In the genomic region with DNA sequence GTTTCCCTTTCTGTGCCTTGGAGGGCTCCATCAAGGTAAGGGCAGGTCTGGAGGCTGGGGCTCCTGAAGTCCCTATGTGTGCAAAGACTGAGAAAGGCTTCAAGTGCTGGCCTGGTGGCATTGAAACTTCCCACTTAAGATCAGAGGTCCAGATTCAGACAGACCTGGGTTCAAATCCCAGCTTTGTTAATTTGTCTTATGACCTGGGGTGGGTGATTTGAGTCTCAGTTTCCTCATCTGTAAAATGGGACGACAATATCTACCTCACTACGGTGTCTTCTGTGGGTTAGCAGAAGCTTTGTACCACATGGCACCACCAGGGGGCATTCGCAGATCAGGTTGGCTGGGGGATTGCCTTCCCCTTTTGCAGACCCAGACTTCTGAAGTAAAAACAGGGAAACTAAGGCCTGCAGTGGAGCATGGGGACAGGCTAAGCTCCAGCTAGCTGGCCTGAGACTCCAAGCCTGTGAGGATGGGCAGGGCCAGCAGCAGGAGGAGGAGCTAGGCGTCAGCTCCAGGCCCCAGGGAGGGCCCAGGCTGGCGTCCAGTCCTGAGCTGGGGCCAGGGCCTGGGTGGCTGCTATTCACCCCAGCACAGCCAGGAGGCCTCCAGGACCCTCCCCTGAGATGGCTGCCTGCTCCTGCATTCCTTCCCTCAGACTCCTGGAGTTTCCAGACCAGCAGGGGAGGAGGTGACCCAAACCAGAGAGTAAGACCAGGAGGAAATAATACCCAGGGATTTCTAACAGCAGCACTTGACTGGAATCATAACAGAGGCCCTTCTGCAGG, we compare ENCODE assay signal across 8 cellular contexts. TPM values are rescaled to one million over a fixed set of nuclear protein-coding genes. Genes with fewer than 3 reads are reported as not detected.
DNase-seq lines count a peak whose midpoint lies in the region; ATAC-seq, FAIRE-seq and TF ChIP-seq lines count a peak whose summit lies in the region.

No MANE protein-coding gene starts in this region.

- intact Hi-C loops in HepG2 (cut with micrococcal nuclease; ENCODE audit: unreplicated experiment) = loop anchor here (1.0 to 2.0 kb wide), 2 partner anchors 39 to 99 kb away; partner anchors contain the start of genes RNF215 and TBC1D10A

- no peak for TF ChIP-seq EP300 in HepG2 (IDR thresholded peaks at IDR 0.05; ENCODE audit: low read depth in 2 of 2, low read length in 2 of 2)
- TF ChIP-seq EP300 in HepG2 (CRISPR knock-in tag; IDR thresholded peaks at IDR 0.05; ENCODE audit: borderline replicate concordance) = no peak

- H3K4me3 ChIP-seq in ACC112 (ENCODE audit: low read depth, low read length) (peak overlapping the region; percentile 86), HepG2 (replicated peaks in 1 of 3; ENCODE audit: insufficient read depth in 1 of 3, low read depth in 2 of 3, low read length in 3 of 3) (peak overlapping the region in 2 of 3 experiments; percentile 72 to 80; a peak in 4 of 6 replicates)

- H3K27me3 ChIP-seq in ACC112 (ENCODE audit: insufficient read depth, low read length) (no peaks in the 10 kb centered on the region), HepG2 (ENCODE audit: control insufficient read depth in 1 of 2, insufficient read depth in 2 of 2, low read length in 2 of 2) (no peaks in the 10 kb centered on the region; a peak in 1 of 5 replicates)

- POLR2A ChIA-PET in HepG2 (lab: Yijun Ruan, JAX) = interaction anchor here (0.7 to 3.8 kb wide), 6 partner anchors 38 to 136 kb away, joined by 3 to 28 read pairs (median 8); partner anchors contain the start of genes CCDC157, RNF215, SF3A1 and TBC1D10A

- H4K20me1 ChIP-seq in HepG2 (ENCODE audit: insufficient read depth, low read length) = no peaks in the 10 kb centered on the region

- no peak for TF ChIP-seq POLR2A in HepG2 (IDR thresholded peaks at IDR 0.05; ENCODE audit: insufficient read depth in 1 of 2, low read depth in 2 of 2, low read length in 2 of 2)

- in situ Hi-C loops in HepG2 (cut with HindIII; ENCODE audit: extremely low pct_ligation_motif_present, low pct_unique_long_range_greater_than_20kb) = loop anchor here (5.0 kb wide), 1 partner anchor 99 kb away; the partner anchor contains the start of gene RNF215

- WGBS in HepG2 (ENCODE audit: low lambda C conversion rate) = 20% methylated on average over 3 of the region's 5 CpGs

- H3K79me2 ChIP-seq in ACC112 (ENCODE audit: control insufficient read depth, insufficient read depth, low read length, unreplicated experiment) (no peaks in the 10 kb centered on the region), HepG2 (ENCODE audit: insufficient read depth, low read length) (no peaks in the 10 kb centered on the region)

- H3K27ac ChIP-seq in ACC112 (ENCODE audit: low read depth, low read length) (0 out of 2 replicates have a peak overlapping the region, but pooled peaks have one; percentile 29), HepG2 (ENCODE audit: extremely low read length, insufficient read depth, low read length) (no peak overlapping the region)

- H3K9ac ChIP-seq in HepG2 (ENCODE audit: insufficient read depth, low read depth, low read length) = peak overlapping the region; percentile 55; the same call in 1 of the 2 replicates

- peak; percentile 70 for TF ChIP-seq RAD21 in HepG2 (CRISPR knock-in tag; IDR thresholded peaks at IDR 0.05)

- H2AFZ ChIP-seq in ACC112 (ENCODE audit: low read length, unreplicated experiment) (no peak overlapping the region), HepG2 (ENCODE audit: low read length) (no peak overlapping the region)

- peak; percentile 88 for TF ChIP-seq CTCF in HepG2 (CRISPR knock-in tag; IDR thresholded peaks at IDR 0.05)

- ATAC-seq in HepG2 = peak; percentile 81
- no peak for ATAC-seq in HG03196 (IDR thresholded peaks at IDR 0.05; ENCODE audit: unreplicated experiment)

- H3K4me1 ChIP-seq in ACC112 (ENCODE audit: control insufficient read depth, insufficient read depth, low read length, unreplicated experiment) (peaks cover 28% of the 10 kb centered on the region), HepG2 (ENCODE audit: insufficient read depth, low read length) (peaks cover 29% of the 10 kb centered on the region)

- no peaks in the 10 kb centered on the region for H3K9me3 ChIP-seq in HepG2 (ENCODE audit: low read length)

- FAIRE-seq in GM19239 (lab: Jason Lieb, UNC) (peak; percentile 93), HepG2 (lab: Jason Lieb, UNC) (peak; percentile 88)

- H3K36me3 ChIP-seq in ACC112 (ENCODE audit: insufficient read depth, low read length) (no peaks in the 10 kb centered on the region), HepG2 (replicated peaks in 1 of 2; ENCODE audit: control insufficient read depth in 1 of 2, insufficient read depth in 2 of 2, low read length in 2 of 2) (0 out of 5 replicates have a peak, but pooled peaks cover 0 to 1% of the 10 kb centered on the region in 2 experiments)

- CTCF ChIA-PET in HepG2 (lab: Yijun Ruan, JAX; ENCODE audit: low intra/inter-chr PET ratio, low total read pairs) = interaction anchor here (1.5 to 4.0 kb wide), 5 partner anchors 25 to 179 kb away, joined by 3 to 26 read pairs (median 20); partner anchors contain the start of genes RNF215 and TBC1D10A

- peak overlapping the region; percentile 96 for H3K4me2 ChIP-seq in HepG2 (ENCODE audit: low read depth, low read length)

- DNase-seq in GM19239 (ENCODE audit: insufficient read length, low spot score) (peak; percentile 76), NCI-H524 treated with DMSO at 0.1 percent for 48 hours (lab: John Stamatoyannopoulos, UW) (peak; percentile 8), dermis microvascular lymphatic vessel endothelial cell (ENCODE audit: low read depth in 2 of 2) (peak; percentile 86 to 95), HepG2 (ENCODE audit: low spot score) (peak; percentile 78)
- peak; percentile 93 to 96 for DNase-seq in activated CD4-positive, alpha-beta T cell treated with anti-CD3 and anti-CD28 coated beads, Interleukin-2, amount 50 U/mL, for 48 hours
- DNase-seq in stimulated activated CD4-positive, alpha-beta T cell treated with anti-CD3 and anti-CD28 coated beads, Interleukin-2, amount 100 ng/mL, for 24 hours = peak; percentile 93

- no TSS peak for BruUV-seq in HepG2 (replicated peaks; lab: Mats Ljungman, UMichigan)

RNA-seq across cellular contexts. Expression of gene CASTOR1, which starts 1.5 kb away (rescaled TPM):
- total RNA-seq in dermis microvascular lymphatic vessel endothelial cell (5.5 and 8.2 TPM in 2 replicates), HepG2 (2016; rRNA removed; fragmentation: Illumina TruSeq; extraction: Trizol) (1.1 and 2.6 TPM in 2 replicates)
- 0.81 and 0.88 TPM in 2 replicates for total RNA-seq in HepG2 (2016; cell fraction: cytosol; rRNA removed; fragmentation: Illumina TruSeq; extraction: Trizol; ENCODE audit: low read depth)
- 0.70 and 1.2 TPM in 2 replicates for total RNA-seq in HepG2 (2016; cell fraction: insoluble cytoplasmic fraction; rRNA removed; fragmentation: Illumina TruSeq; extraction: Trizol)
- 2.4 and 2.9 TPM in 2 replicates for total RNA-seq in HepG2 (2016; cell fraction: membrane; rRNA removed; fragmentation: Illumina TruSeq; extraction: Trizol)
- 1.6 and 2.3 TPM in 2 replicates for total RNA-seq in HepG2 (2016; cell fraction: nucleus; rRNA removed; fragmentation: Illumina TruSeq; extraction: Trizol)
- 4.4 and 6.2 TPM in 2 replicates for polyA plus RNA-seq in HepG2 (2011; rRNA removed)
- polyA plus RNA-seq in HepG2 (2011; cell fraction: cytosol; rRNA removed) = 2.6 and 3.9 TPM in 2 replicates
- polyA plus RNA-seq in HepG2 (2011; cell fraction: nucleus; rRNA removed) = 14.3 and 18.8 TPM in 2 replicates
- polyA plus RNA-seq in HepG2 (2012) = 2.3 and 2.7 TPM in 2 replicates
- polyA plus RNA-seq in HepG2 (2016; cell fraction: cytosol; fragmentation: Illumina TruSeq; extraction: Trizol; ENCODE audit: low read depth) = 0.41 and 0.72 TPM in 2 replicates
- 0.73 and 1.3 TPM in 2 replicates for polyA plus RNA-seq in HepG2 (2016; cell fraction: insoluble cytoplasmic fraction; fragmentation: Illumina TruSeq; extraction: Trizol; ENCODE audit: low read depth)
- polyA plus RNA-seq in HepG2 (2016; cell fraction: membrane; fragmentation: Illumina TruSeq; extraction: Trizol; ENCODE audit: low read depth) = 0.99 and 1.3 TPM in 2 replicates
- polyA plus RNA-seq in HepG2 (2016; cell fraction: nucleus; fragmentation: Illumina TruSeq; extraction: Trizol; ENCODE audit: insufficient read depth, low read depth) = 2.4 TPM in 1 of 2 replicates, not detected in the other
- 1.4 and 5.7 TPM in 2 replicates for polyA minus RNA-seq in HepG2 (2011; rRNA and poly(A)+ RNA removed; ENCODE audit: low replicate concordance)
- polyA minus RNA-seq in HepG2 (2011; cell fraction: cytosol; rRNA and poly(A)+ RNA removed) = 0.97 and 1.6 TPM in 2 replicates
- polyA minus RNA-seq in HepG2 (2011; cell fraction: nucleus; rRNA and poly(A)+ RNA removed) = 2.3 and 2.9 TPM in 2 replicates

RNA-seq across cellular contexts. Expression of gene OSM, which starts 21.2 kb away (rescaled TPM):
- not detected in 2 replicates for total RNA-seq in dermis microvascular lymphatic vessel endothelial cell
- not detected in 2 replicates for total RNA-seq in HepG2 (2016; rRNA removed; fragmentation: Illumina TruSeq; extraction: Trizol)
- not detected in 2 replicates for total RNA-seq in HepG2 (2016; cell fraction: cytosol; rRNA removed; fragmentation: Illumina TruSeq; extraction: Trizol; ENCODE audit: low read depth)
- not detected in 2 replicates for total RNA-seq in HepG2 (2016; cell fraction: insoluble cytoplasmic fraction; rRNA removed; fragmentation: Illumina TruSeq; extraction: Trizol)
- total RNA-seq in HepG2 (2016; cell fraction: membrane; rRNA removed; fragmentation: Illumina TruSeq; extraction: Trizol) = not detected in 2 replicates
- not detected in 2 replicates for total RNA-seq in HepG2 (2016; cell fraction: nucleus; rRNA removed; fragmentation: Illumina TruSeq; extraction: Trizol)
- 0.07 TPM in 1 of 2 replicates, not detected in the other for polyA plus RNA-seq in HepG2 (2011; rRNA removed)
- 0.05 TPM in 1 of 2 replicates, not detected in the other for polyA plus RNA-seq in HepG2 (2011; cell fraction: cytosol; rRNA removed)
- polyA plus RNA-seq in HepG2 (2011; cell fraction: nucleus; rRNA removed) = not detected in 2 replicates
- 0.07 TPM in 1 of 2 replicates, not detected in the other for polyA plus RNA-seq in HepG2 (2012)
- not detected in 2 replicates for polyA plus RNA-seq in HepG2 (2016; cell fraction: cytosol; fragmentation: Illumina TruSeq; extraction: Trizol; ENCODE audit: low read depth)
- polyA plus RNA-seq in HepG2 (2016; cell fraction: insoluble cytoplasmic fraction; fragmentation: Illumina TruSeq; extraction: Trizol; ENCODE audit: low read depth) = not detected in 2 replicates
- not detected in 2 replicates for polyA plus RNA-seq in HepG2 (2016; cell fraction: membrane; fragmentation: Illumina TruSeq; extraction: Trizol; ENCODE audit: low read depth)
- polyA plus RNA-seq in HepG2 (2016; cell fraction: nucleus; fragmentation: Illumina TruSeq; extraction: Trizol; ENCODE audit: insufficient read depth, low read depth) = not detected in 2 replicates
- polyA minus RNA-seq in HepG2 (2011; rRNA and poly(A)+ RNA removed; ENCODE audit: low replicate concordance) = not detected in 2 replicates
- not detected in 2 replicates for polyA minus RNA-seq in HepG2 (2011; cell fraction: cytosol; rRNA and poly(A)+ RNA removed)
- polyA minus RNA-seq in HepG2 (2011; cell fraction: nucleus; rRNA and poly(A)+ RNA removed) = not detected in 2 replicates

RNA-seq across cellular contexts. Expression of gene TBC1D10A, which starts 38.9 kb away (rescaled TPM):
- 6.0 and 10.2 TPM in 2 replicates for total RNA-seq in dermis microvascular lymphatic vessel endothelial cell
- total RNA-seq in HepG2 (2016; rRNA removed; fragmentation: Illumina TruSeq; extraction: Trizol) = 3.6 and 4.2 TPM in 2 replicates
- 1.3 and 1.7 TPM in 2 replicates for total RNA-seq in HepG2 (2016; cell fraction: cytosol; rRNA removed; fragmentation: Illumina TruSeq; extraction: Trizol; ENCODE audit: low read depth)
- 2.7 and 5.3 TPM in 2 replicates for total RNA-seq in HepG2 (2016; cell fraction: insoluble cytoplasmic fraction; rRNA removed; fragmentation: Illumina TruSeq; extraction: Trizol)
- total RNA-seq in HepG2 (2016; cell fraction: membrane; rRNA removed; fragmentation: Illumina TruSeq; extraction: Trizol) = 2.2 and 2.6 TPM in 2 replicates
- total RNA-seq in HepG2 (2016; cell fraction: nucleus; rRNA removed; fragmentation: Illumina TruSeq; extraction: Trizol) = 3.0 and 3.7 TPM in 2 replicates
- 4.9 and 6.0 TPM in 2 replicates for polyA plus RNA-seq in HepG2 (2011; rRNA removed)
- 3.5 and 5.6 TPM in 2 replicates for polyA plus RNA-seq in HepG2 (2011; cell fraction: cytosol; rRNA removed)
- polyA plus RNA-seq in HepG2 (2011; cell fraction: nucleus; rRNA removed) = 13.6 and 14.3 TPM in 2 replicates
- 3.8 and 4.0 TPM in 2 replicates for polyA plus RNA-seq in HepG2 (2012)
- polyA plus RNA-seq in HepG2 (2016; cell fraction: cytosol; fragmentation: Illumina TruSeq; extraction: Trizol; ENCODE audit: low read depth) = 0.68 and 0.98 TPM in 2 replicates
- 3.0 and 4.4 TPM in 2 replicates for polyA plus RNA-seq in HepG2 (2016; cell fraction: insoluble cytoplasmic fraction; fragmentation: Illumina TruSeq; extraction: Trizol; ENCODE audit: low read depth)
- 0.73 and 1.0 TPM in 2 replicates for polyA plus RNA-seq in HepG2 (2016; cell fraction: membrane; fragmentation: Illumina TruSeq; extraction: Trizol; ENCODE audit: low read depth)
- polyA plus RNA-seq in HepG2 (2016; cell fraction: nucleus; fragmentation: Illumina TruSeq; extraction: Trizol; ENCODE audit: insufficient read depth, low read depth) = 6.5 and 9.4 TPM in 2 replicates
- polyA minus RNA-seq in HepG2 (2011; rRNA and poly(A)+ RNA removed; ENCODE audit: low replicate concordance) = 3.0 and 10.8 TPM in 2 replicates
- polyA minus RNA-seq in HepG2 (2011; cell fraction: cytosol; rRNA and poly(A)+ RNA removed) = 4.6 and 5.8 TPM in 2 replicates
- 7.8 and 10.4 TPM in 2 replicates for polyA minus RNA-seq in HepG2 (2011; cell fraction: nucleus; rRNA and poly(A)+ RNA removed)

RNA-seq across cellular contexts. Expression of gene LIF, which starts 41.3 kb away (rescaled TPM):
- total RNA-seq in dermis microvascular lymphatic vessel endothelial cell = 0.25 and 0.26 TPM in 2 replicates
- total RNA-seq in HepG2 (2016; rRNA removed; fragmentation: Illumina TruSeq; extraction: Trizol) = 1.5 and 3.6 TPM in 2 replicates
- 0.53 and 1.6 TPM in 2 replicates for total RNA-seq in HepG2 (2016; cell fraction: cytosol; rRNA removed; fragmentation: Illumina TruSeq; extraction: Trizol; ENCODE audit: low read depth)
- 1.7 and 3.2 TPM in 2 replicates for total RNA-seq in HepG2 (2016; cell fraction: insoluble cytoplasmic fraction; rRNA removed; fragmentation: Illumina TruSeq; extraction: Trizol)
- total RNA-seq in HepG2 (2016; cell fraction: membrane; rRNA removed; fragmentation: Illumina TruSeq; extraction: Trizol) = 2.6 TPM in 2 replicates
- 5.2 and 5.5 TPM in 2 replicates for total RNA-seq in HepG2 (2016; cell fraction: nucleus; rRNA removed; fragmentation: Illumina TruSeq; extraction: Trizol)
- 8.5 and 12.1 TPM in 2 replicates for polyA plus RNA-seq in HepG2 (2011; rRNA removed)
- 3.0 and 4.2 TPM in 2 replicates for polyA plus RNA-seq in HepG2 (2011; cell fraction: cytosol; rRNA removed)
- polyA plus RNA-seq in HepG2 (2011; cell fraction: nucleus; rRNA removed) = 48.8 and 59.2 TPM in 2 replicates
- 1.4 and 5.2 TPM in 2 replicates for polyA plus RNA-seq in HepG2 (2012)
- polyA plus RNA-seq in HepG2 (2016; cell fraction: cytosol; fragmentation: Illumina TruSeq; extraction: Trizol; ENCODE audit: low read depth) = 0.17 and 0.26 TPM in 2 replicates
- polyA plus RNA-seq in HepG2 (2016; cell fraction: insoluble cytoplasmic fraction; fragmentation: Illumina TruSeq; extraction: Trizol; ENCODE audit: low read depth) = 1.1 and 1.3 TPM in 2 replicates
- 0.64 and 0.93 TPM in 2 replicates for polyA plus RNA-seq in HepG2 (2016; cell fraction: membrane; fragmentation: Illumina TruSeq; extraction: Trizol; ENCODE audit: low read depth)
- polyA plus RNA-seq in HepG2 (2016; cell fraction: nucleus; fragmentation: Illumina TruSeq; extraction: Trizol; ENCODE audit: insufficient read depth, low read depth) = 13.6 and 20.3 TPM in 2 replicates
- polyA minus RNA-seq in HepG2 (2011; rRNA and poly(A)+ RNA removed; ENCODE audit: low replicate concordance) = 11.5 and 35.1 TPM in 2 replicates
- 3.8 and 5.5 TPM in 2 replicates for polyA minus RNA-seq in HepG2 (2011; cell fraction: cytosol; rRNA and poly(A)+ RNA removed)
- polyA minus RNA-seq in HepG2 (2011; cell fraction: nucleus; rRNA and poly(A)+ RNA removed) = 4.1 and 7.1 TPM in 2 replicates

Comparison
In these comparisons a context has a peak if more than half of its experiments do, and no peak if none do; other contexts are left out.
1. DNase-seq: peak in every context shown above with its lines; median percentile 94 in activated CD4-positive, alpha-beta T cell treated with anti-CD3 and anti-CD28 coated beads, Interleukin-2, amount 50 U/mL, for 48 hours; 93 in stimulated activated CD4-positive, alpha-beta T cell treated with anti-CD3 and anti-CD28 coated beads, Interleukin-2, amount 100 ng/mL, for 24 hours; 90 in dermis microvascular lymphatic vessel endothelial cell; 78 in HepG2; 76 in GM19239; 8 in NCI-H524 treated with DMSO at 0.1 percent for 48 hours.